In the genomic region with DNA sequence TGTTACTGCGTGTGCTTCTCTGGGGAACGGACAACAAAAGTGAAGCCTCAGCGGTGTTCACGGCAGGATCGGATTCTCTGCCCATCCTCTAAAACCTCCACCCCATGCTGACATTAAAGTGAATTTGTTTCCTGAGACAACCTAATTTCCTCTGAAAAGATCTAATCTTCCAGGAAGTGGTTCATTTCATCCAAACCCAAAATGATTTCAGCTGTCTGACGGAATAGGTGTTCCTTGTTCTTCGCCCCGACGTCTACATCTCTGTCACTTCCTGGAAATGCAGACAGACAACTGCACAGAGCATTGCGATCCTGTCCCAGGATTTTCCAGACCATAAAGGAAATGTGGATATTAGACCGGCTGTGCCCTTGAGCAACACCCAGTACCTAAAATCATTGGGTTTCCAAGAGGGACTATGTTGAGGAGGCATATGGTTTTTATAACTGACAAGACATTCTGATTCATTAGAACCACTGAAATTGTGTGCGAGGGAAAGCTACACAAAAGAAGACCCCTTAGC, we compare ENCODE assay signal across 18 cellular contexts.
DNase-seq lines count a peak whose midpoint lies in the region; ATAC-seq and TF ChIP-seq lines count a peak whose summit lies in the region.
"Had no signal": no experiment of that assay in that cellular context is flagged by ENCODE, and none has a peak within 500 bp of the region (broad histone marks: within the 10 kb centered on the region; RNA-seq: fewer than 3 reads in every experiment).

No MANE protein-coding gene starts in this region.

- H3K79me2 ChIP-seq in GM23248 (ENCODE audit: insufficient read depth), result no peaks in the 10 kb centered on the region
- H3K79me2 ChIP-seq in fibroblast of lung (ENCODE audit: control insufficient read depth, insufficient read depth, low read length), result no peaks in the 10 kb centered on the region
- no peaks in the 10 kb centered on the region for H3K79me2 ChIP-seq in trophoblast cell (ENCODE audit: control insufficient read depth, insufficient read depth, low read length, poor library complexity)

- no peak overlapping the region for H2AK5ac ChIP-seq in trophoblast cell (ENCODE audit: low read length)

- H3K27ac ChIP-seq in GM23248 (no peak overlapping the region), SJCRH30 (peak overlapping the region; percentile 81), fibroblast of lung (ENCODE audit: insufficient read depth, low read length) (no peak overlapping the region), trophoblast cell (ENCODE audit: low read depth, low read length) (no peak overlapping the region)
- H3K27ac ChIP-seq: BLaER1 treated with 17β-estradiol and CSF1 and Interleukin-3, amounts not matched to agents 10 nM and 100 nM; HL-60; KMS-11 had no signal

- no peak overlapping the region for H2BK120ac ChIP-seq in trophoblast cell (ENCODE audit: insufficient read depth, low read length, poor library complexity)

- H2AFZ ChIP-seq in GM23248, result peak overlapping the region; percentile 73
- H2AFZ ChIP-seq in fibroblast of lung (ENCODE audit: low read length), result no peak overlapping the region
- no peak overlapping the region for H2AFZ ChIP-seq in trophoblast cell (ENCODE audit: insufficient read depth, low read length, poor library complexity)

- no peak overlapping the region for H3K14ac ChIP-seq in trophoblast cell (ENCODE audit: low read length)

- H3K4me3 ChIP-seq in GM23248 (peak overlapping the region; percentile 54), SJCRH30 (peak overlapping the region; percentile 19), fibroblast of lung (replicated peaks in 1 of 4; ENCODE audit: control extremely low read depth in 1 of 4, insufficient read depth in 1 of 4, low read depth in 3 of 4, low read length in 4 of 4) (no peak overlapping the region), trophoblast cell (ENCODE audit: low read depth, low read length) (no peak overlapping the region)
- H3K4me3 ChIP-seq: BLaER1 treated with 17β-estradiol and CSF1 and Interleukin-3, amounts not matched to agents 10 nM and 100 nM had no signal

- H3K4me1 ChIP-seq in GM23248 (ENCODE audit: insufficient read depth), result peaks cover 17% of the 10 kb centered on the region
- H3K4me1 ChIP-seq in SJCRH30, result peaks cover 30% of the 10 kb centered on the region
- peaks cover 2% of the 10 kb centered on the region for H3K4me1 ChIP-seq in fibroblast of lung (ENCODE audit: control insufficient read depth, extremely low read depth, insufficient read depth, low read length)
- H3K4me1 ChIP-seq in trophoblast cell (ENCODE audit: control insufficient read depth in 1 of 2, insufficient read depth in 2 of 2, low read length in 2 of 2), result peaks cover 1 to 6% of the 10 kb centered on the region in 2 experiments
- H3K4me1 ChIP-seq: BLaER1 treated with 17β-estradiol and CSF1 and Interleukin-3, amounts not matched to agents 10 nM and 100 nM had no signal

- ATAC-seq in GM21367 (IDR thresholded peaks at IDR 0.05; ENCODE audit: unreplicated experiment), result no peak
- ATAC-seq: HCT116 had no signal

- H3K18ac ChIP-seq in trophoblast cell (ENCODE audit: low read length), result no peak overlapping the region

- in situ Hi-C loops in GM23248 (cut with MboI), result loop anchor here (10.0 kb wide), 1 partner anchor 384 kb away; no protein-coding TSS in a partner anchor

- DNase-seq in GM23248, result peak; percentile 46
- DNase-seq in SJCRH30, result peak; percentile 46 to 77
- DNase-seq in fibroblast of lung (ENCODE audit: low read depth in 2 of 2), result peak; percentile 19 to 49
- no peak for DNase-seq in trophoblast cell
- no peak for DNase-seq in HEK293T (ENCODE audit: extremely low spot score)
- no peak for DNase-seq in HuH-7 (ENCODE audit: low spot score)
- DNase-seq in HUDEP-2 (lab: John Stamatoyannopoulos, UW; ENCODE audit: unreplicated experiment in 76 of 76), result no peak
- DNase-seq: DMS 273 treated with DMSO at 0.1 percent for 48 hours, MM.1S, NCI-H1105 treated with DMSO at 0.1 percent for 48 hours, NCI-H187 treated with DMSO at 0.1 percent for 48 hours, NCI-H446, Right ventricle myocardium superior had no signal

- H3K79me1 ChIP-seq in trophoblast cell (ENCODE audit: low read length), result peaks cover 1% of the 10 kb centered on the region

- H3K9ac ChIP-seq in GM23248, result peak overlapping the region; percentile 0; the same call in 1 of the 2 replicates
- H3K9ac ChIP-seq in fibroblast of lung (ENCODE audit: insufficient read depth, low read length), result no peak overlapping the region
- H3K9ac ChIP-seq in trophoblast cell (ENCODE audit: low read length), result no peak overlapping the region
- H3K9ac ChIP-seq: BLaER1 treated with 17β-estradiol and CSF1 and Interleukin-3, amounts not matched to agents 10 nM and 100 nM; KMS-11 had no signal

- no peak overlapping the region for H3K23ac ChIP-seq in trophoblast cell (ENCODE audit: low read length)

- no peak for TF ChIP-seq CTCF in fibroblast of lung (conservative IDR thresholded peaks at IDR 0.05 in 1 of 2, IDR thresholded peaks at IDR 0.05 in 1 of 2; ENCODE audit: low read depth in 1 of 2, low read length in 2 of 2)

- H4K91ac ChIP-seq in trophoblast cell (ENCODE audit: low read depth, low read length), result peak overlapping the region; percentile 22

- H3K36me3 ChIP-seq in GM23248 (ENCODE audit: low read depth) (no peaks in the 10 kb centered on the region), SJCRH30 (no peaks in the 10 kb centered on the region), fibroblast of lung (ENCODE audit: control insufficient read depth, insufficient read depth, low read length) (no peaks in the 10 kb centered on the region), trophoblast cell (ENCODE audit: control insufficient read depth in 1 of 2, insufficient read depth in 2 of 2, low read length in 2 of 2) (no peaks in the 10 kb centered on the region)
- H3K36me3 ChIP-seq: BLaER1 treated with 17β-estradiol and CSF1 and Interleukin-3, amounts not matched to agents 10 nM and 100 nM had no signal

- no peak overlapping the region for H4K12ac ChIP-seq in trophoblast cell (ENCODE audit: low read depth, low read length)

- no peaks in the 10 kb centered on the region for H3K9me3 ChIP-seq in GM23248 (ENCODE audit: low read depth)
- H3K9me3 ChIP-seq in SJCRH30 (replicated peaks), result 0 out of 2 replicates have a peak, but pooled peaks cover 3% of the 10 kb centered on the region
- H3K9me3 ChIP-seq in fibroblast of lung (ENCODE audit: control insufficient read depth, insufficient read depth, low read depth, low read length), result no peaks in the 10 kb centered on the region
- H3K9me3 ChIP-seq in trophoblast cell (ENCODE audit: insufficient read depth, low read depth, low read length), result no peaks in the 10 kb centered on the region

- CTCF ChIA-PET in HEK293T (lab: Yijun Ruan, JAX), result no interaction called here

- no peaks in the 10 kb centered on the region for H3K27me3 ChIP-seq in GM23248 (replicated peaks; ENCODE audit: insufficient read depth)
- no peaks in the 10 kb centered on the region for H3K27me3 ChIP-seq in SJCRH30
- H3K27me3 ChIP-seq in fibroblast of lung (ENCODE audit: control insufficient read depth, insufficient read depth, low read length), result no peaks in the 10 kb centered on the region
- H3K27me3 ChIP-seq in trophoblast cell (ENCODE audit: insufficient read depth, low read length), result no peaks in the 10 kb centered on the region
- H3K27me3 ChIP-seq: BLaER1 treated with 17β-estradiol and CSF1 and Interleukin-3, amounts not matched to agents 10 nM and 100 nM had no signal

- H3F3A ChIP-seq in GM23248 (ENCODE audit: insufficient read depth), result peaks cover 12% of the 10 kb centered on the region; the same call in 1 of the 2 replicates

- no peak overlapping the region for H2BK5ac ChIP-seq in trophoblast cell (ENCODE audit: low read depth, low read length, poor library complexity)

- 6 to 7% methylated on average over 12 of the region's 12 CpGs for WGBS in GM23248 (ENCODE audit: low coverage in 1 of 2, low lambda C conversion rate in 2 of 2, missing lambda C conversion rate in 2 of 2), 2 experiments
- no CpG with 5 or more reads among the region's 12 CpGs for WGBS in trophoblast cell (ENCODE audit: extremely low coverage, insufficient coverage, insufficient read length)

- POLR2A ChIA-PET in HEK293T (lab: Yijun Ruan, JAX), result no interaction called here

- no peaks in the 10 kb centered on the region for H3K9me2 ChIP-seq in GM23248 (ENCODE audit: insufficient read depth)

- H4K8ac ChIP-seq in trophoblast cell (ENCODE audit: low read depth, low read length), result peak overlapping the region; percentile 24

- H2BK12ac ChIP-seq in trophoblast cell (ENCODE audit: low read length), result peak overlapping the region; percentile 45

- H3K4me2 ChIP-seq in GM23248 (ENCODE audit: unreplicated experiment) (peak overlapping the region; percentile 65), fibroblast of lung (ENCODE audit: extremely low read depth, insufficient read depth, low read length) (peak overlapping the region; percentile 23), trophoblast cell (ENCODE audit: low read length) (no peak overlapping the region)
- H3K4me2 ChIP-seq: BLaER1 treated with 17β-estradiol and CSF1 and Interleukin-3, amounts not matched to agents 10 nM and 100 nM; KMS-11 had no signal

- no peak overlapping the region for H3K4ac ChIP-seq in trophoblast cell (ENCODE audit: low read depth, low read length)

- H4K20me1 ChIP-seq in GM23248 (ENCODE audit: insufficient read depth), result no peaks in the 10 kb centered on the region
- no peaks in the 10 kb centered on the region for H4K20me1 ChIP-seq in fibroblast of lung (ENCODE audit: control insufficient read depth, extremely low read depth, insufficient read depth, low read length)
- H4K20me1 ChIP-seq: BLaER1 treated with 17β-estradiol and CSF1 and Interleukin-3, amounts not matched to agents 10 nM and 100 nM had no signal

TF ChIP-seq in HEK293T, 16 proteins besides CTCF, POLR2A, EP300 and RAD21:
- no peak for TF ChIP-seq LEF1 (IDR thresholded peaks at IDR 0.05; ENCODE audit: borderline replicate concordance)
- TF ChIP-seq, protein P1, sequence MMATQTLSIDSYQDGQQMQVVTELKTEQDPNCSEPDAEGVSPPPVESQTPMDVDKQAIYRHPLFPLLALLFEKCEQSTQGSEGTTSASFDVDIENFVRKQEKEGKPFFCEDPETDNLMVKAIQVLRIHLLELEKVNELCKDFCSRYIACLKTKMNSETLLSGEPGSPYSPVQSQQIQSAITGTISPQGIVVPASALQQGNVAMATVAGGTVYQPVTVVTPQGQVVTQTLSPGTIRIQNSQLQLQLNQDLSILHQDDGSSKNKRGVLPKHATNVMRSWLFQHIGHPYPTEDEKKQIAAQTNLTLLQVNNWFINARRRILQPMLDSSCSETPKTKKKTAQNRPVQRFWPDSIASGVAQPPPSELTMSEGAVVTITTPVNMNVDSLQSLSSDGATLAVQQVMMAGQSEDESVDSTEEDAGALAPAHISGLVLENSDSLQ (IDR thresholded peaks at IDR 0.05), result no peak
- TF ChIP-seq FOXK2 (IDR thresholded peaks at IDR 0.05), result no peak
- TF ChIP-seq BHLHE40 (IDR thresholded peaks at IDR 0.05; ENCODE audit: borderline replicate concordance), result no peak
- TF ChIP-seq FOXM1 (IDR thresholded peaks at IDR 0.05; ENCODE audit: borderline replicate concordance), result no peak
- no peak for TF ChIP-seq ELF4 (IDR thresholded peaks at IDR 0.05)
- TF ChIP-seq CTBP1 (IDR thresholded peaks at IDR 0.05; ENCODE audit: borderline replicate concordance), result no peak
TF ChIP-seq in HEK293T: peak in this region for 0.

Comparison
In these comparisons a context has a peak if more than half of its experiments do, and no peak if none do; other contexts are left out.
1. DNase-seq: peak in GM23248 (single experiment), SJCRH30 (2 of 2) and fibroblast of lung (2 of 2); none in trophoblast cell (0 of 2), HEK293T (single experiment), HuH-7 (single experiment) and HUDEP-2 (0 of 76).
2. H3K4me3 ChIP-seq: peak in GM23248 (single experiment) and SJCRH30 (single experiment); none in fibroblast of lung (0 of 4) and trophoblast cell (single experiment).